Comparison of ENCODE assay signal across 30 cellular contexts in the genomic region with DNA sequence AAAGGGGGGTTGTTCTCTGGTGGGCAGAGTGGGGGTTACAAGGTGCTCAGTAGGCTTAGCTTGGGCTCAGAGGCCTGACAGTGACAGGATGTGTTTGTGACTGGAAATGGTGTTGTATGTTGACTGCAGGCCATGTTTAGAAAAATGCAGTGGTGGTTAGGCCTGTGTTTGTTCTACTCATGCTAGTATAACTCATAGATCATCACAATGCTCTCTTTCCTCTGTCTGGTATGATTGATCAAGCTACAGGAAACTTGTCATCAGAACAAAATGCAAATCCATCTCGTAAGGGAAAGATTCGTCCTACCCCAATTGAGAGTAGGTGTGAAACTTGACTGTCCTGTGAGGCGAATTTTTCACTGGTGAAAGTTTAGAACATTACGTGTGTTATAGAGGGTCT. TPM values are rescaled to one million over a fixed set of nuclear protein-coding genes. Genes with fewer than 3 reads are reported as not detected.
"Had no signal": no experiment of that assay in that cellular context is flagged by ENCODE, and none has a peak within 500 bp of the region (broad histone marks: within the 10 kb centered on the region; RNA-seq: fewer than 3 reads in every experiment).

No MANE protein-coding gene starts in this region.

- H3K27ac ChIP-seq: brain microvascular endothelial cell, KMS-11, WERI-Rb-1 had no signal

- H3K4me1 Mint-ChIP-seq: activated naive CD4-positive, alpha-beta T cell treated with anti-CD3 and anti-CD28 coated beads, Interleukin-2, amount 10 ng/mL, durations not matched to agents 7 days and 5 days; activated naive CD8-positive, alpha-beta T cell treated with anti-CD3 and anti-CD28 coated beads, Interleukin-2, amount 50 U/mL, for 24 hours had no signal

- FAIRE-seq: colon had no signal

- H3K4me3 Mint-ChIP-seq: activated CD4-positive, alpha-beta memory T cell treated with anti-CD3 and anti-CD28 coated beads for 36 hours; activated naive CD4-positive, alpha-beta T cell treated with anti-CD3 and anti-CD28 coated beads, Interleukin-2, amount 10 ng/mL, durations not matched to agents 7 days and 5 days; activated naive CD8-positive, alpha-beta T cell; activated naive CD8-positive, alpha-beta T cell treated with anti-CD3 and anti-CD28 coated beads, Interleukin-2, amount 50 U/mL, for 24 hours had no signal

- ATAC-seq: activated naive CD8-positive, alpha-beta T cell treated with anti-CD3 and anti-CD28 coated beads, Interleukin-2, amount 50 U/mL, for 24 hours; Panc1; SK-N-SH treated with all-trans-retinoic acid at 6 μM for 48 hours had no signal

- H3K27me3 ChIP-seq: brain microvascular endothelial cell had no signal

- H3K36me3 Mint-ChIP-seq: activated CD4-positive, alpha-beta memory T cell treated with anti-CD3 and anti-CD28 coated beads for 36 hours; activated naive CD4-positive, alpha-beta T cell treated with anti-CD3 and anti-CD28 coated beads, Interleukin-2, amount 10 ng/mL, durations not matched to agents 7 days and 5 days had no signal

- H3K27ac Mint-ChIP-seq: activated CD4-positive, alpha-beta memory T cell treated with anti-CD3 and anti-CD28 coated beads for 36 hours; activated naive CD4-positive, alpha-beta T cell treated with anti-CD3 and anti-CD28 coated beads, Interleukin-2, amount 10 ng/mL, durations not matched to agents 7 days and 5 days; activated naive CD8-positive, alpha-beta T cell; activated naive CD8-positive, alpha-beta T cell treated with anti-CD3 and anti-CD28 coated beads, Interleukin-2, amount 50 U/mL, for 24 hours had no signal

- DNase-seq: activated CD4-positive, alpha-beta memory T cell treated with anti-CD3 and anti-CD28 coated beads for 36 hours; activated CD4-positive, alpha-beta T cell treated with anti-CD3 and anti-CD28 coated beads for 4 hours; activated CD4-positive, alpha-beta T cell treated with anti-CD3 and anti-CD28 coated beads, Interleukin-2, amount 50 U/mL, for 1 hour; activated CD8-positive, alpha-beta memory T cell treated with anti-CD3 and anti-CD28 coated beads, Interleukin-2, amount 50 U/mL, for 4 hours; activated effector memory CD4-positive, alpha-beta T cell treated with Interleukin-2 at 50 U/mL for 16 hours; activated naive CD4-positive, alpha-beta T cell treated with anti-CD3 and anti-CD28 coated beads, Interleukin-2, amount 10 ng/mL, durations not matched to agents 7 days and 5 days; activated naive CD8-positive, alpha-beta T cell treated with anti-CD3 and anti-CD28 coated beads, Interleukin-2, amount 50 U/mL, for 24 hours; amniotic stem cell; aorta; brain microvascular endothelial cell; central memory CD4-positive, alpha-beta T cell; NCI-H187 treated with DMSO at 0.1 percent for 48 hours; NCI-H2227 treated with DMSO at 0.1 percent for 48 hours; NCI-H446; NCI-H510A treated with DMSO at 0.1 percent for 48 hours; NCI-H526 treated with DMSO at 0.1 percent for 48 hours; SIG-M5; SW 1271; T-helper 1 cell; T-helper 2 cell; T-helper 9 cell; WERI-Rb-1 had no signal

- H3K36me3 ChIP-seq: brain microvascular endothelial cell, WERI-Rb-1 had no signal

- H3K4me2 ChIP-seq: KMS-11 had no signal

- H3K9me3 Mint-ChIP-seq: activated CD4-positive, alpha-beta memory T cell treated with anti-CD3 and anti-CD28 coated beads for 36 hours; activated naive CD4-positive, alpha-beta T cell treated with anti-CD3 and anti-CD28 coated beads, Interleukin-2, amount 10 ng/mL, durations not matched to agents 7 days and 5 days; activated naive CD8-positive, alpha-beta T cell treated with anti-CD3 and anti-CD28 coated beads, Interleukin-2, amount 50 U/mL, for 24 hours had no signal

- H3K9ac ChIP-seq: KMS-11 had no signal

RNA-seq across cellular contexts. Expression of a gene that starts 11.8 kb away (rescaled TPM):
- total RNA-seq: activated CD4-positive, alpha-beta memory T cell treated with anti-CD3 and anti-CD28 coated beads for 36 hours; aorta; M059J; RPMI7951; SK-MEL-5 had no signal
- polyA plus RNA-seq: aorta had no signal
